ENCODE assay signal across 26 cellular contexts in the genomic region with DNA sequence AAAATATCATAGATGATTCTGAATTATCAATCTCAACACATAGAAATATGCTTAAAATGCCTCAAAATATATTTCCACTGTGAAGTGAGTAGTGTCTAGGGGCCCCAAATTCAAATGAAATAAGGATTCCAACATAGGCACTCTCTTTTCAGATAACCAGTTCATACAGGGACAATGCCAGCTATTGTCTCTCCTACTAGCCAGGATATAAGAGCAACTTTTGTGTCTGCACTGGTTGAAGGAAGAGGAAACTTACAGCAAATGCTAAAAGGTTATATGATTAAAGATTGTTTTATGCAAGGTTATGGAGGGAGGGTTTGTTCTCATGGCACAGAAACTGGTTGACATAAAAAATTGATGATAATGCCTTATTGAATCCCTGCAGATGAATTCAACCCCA.
"Had no signal": no experiment of that assay in that cellular context is flagged by ENCODE, and none has a peak within 500 bp of the region (broad histone marks: within the 10 kb centered on the region; RNA-seq: fewer than 3 reads in every experiment).

No MANE protein-coding gene starts in this region.

- H3K36me3 Mint-ChIP-seq: activated naive CD4-positive, alpha-beta T cell treated with anti-CD3 and anti-CD28 coated beads, Interleukin-2, amount 50 U/mL, for 24 hours; activated naive CD8-positive, alpha-beta T cell treated with anti-CD3 and anti-CD28 coated beads, Interleukin-2, amount 10 ng/mL, durations not matched to agents 7 days and 5 days; brain had no signal

- H3K9me3 Mint-ChIP-seq: activated B cell treated with CpG ODN at 0.5 μM for 24 hours; activated CD8-positive, alpha-beta T cell treated with anti-CD3 and anti-CD28 coated beads for 36 hours; activated naive CD4-positive, alpha-beta T cell treated with anti-CD3 and anti-CD28 coated beads for 36 hours; activated naive CD4-positive, alpha-beta T cell treated with anti-CD3 and anti-CD28 coated beads, Interleukin-2, amount 50 U/mL, for 24 hours; activated naive CD8-positive, alpha-beta T cell treated with anti-CD3 and anti-CD28 coated beads, Interleukin-2, amount 10 ng/mL, durations not matched to agents 7 days and 5 days; activated T-cell treated with anti-CD3 and anti-CD28 coated beads, Interleukin-2, amount 50 U/mL, for 4 hours; activated T-helper 1 cell treated with anti-CD3 and anti-CD28 coated beads, Interleukin-12 subunit alpha, Interleukin-12 subunit beta, Interleukin-2, Interleukin-4 antibody, amounts not matched to agents 30 ng/mL and 10 ng/mL and 1 ng/mL, durations not matched to agents 14 hours and 24 hours and 36 hours; activated T-helper 2 cell treated with anti-CD3 and anti-CD28 coated beads, Interferon-gamma antibody, Interleukin-2, Interleukin-4, amounts not matched to agents 10 μg/mL and 5 μg/mL and 100 μg/mL, durations not matched to agents 14 hours and 24 hours and 36 hours; brain; effector memory CD8-positive, alpha-beta T cell had no signal

- H3K4me3 Mint-ChIP-seq: activated B cell treated with CpG ODN at 0.5 μM for 24 hours; activated CD8-positive, alpha-beta T cell treated with anti-CD3 and anti-CD28 coated beads for 36 hours; activated naive CD4-positive, alpha-beta T cell treated with anti-CD3 and anti-CD28 coated beads for 36 hours; activated naive CD4-positive, alpha-beta T cell treated with anti-CD3 and anti-CD28 coated beads, Interleukin-2, amount 50 U/mL, for 24 hours; activated naive CD8-positive, alpha-beta T cell treated with anti-CD3 and anti-CD28 coated beads, Interleukin-2, amount 10 ng/mL, durations not matched to agents 7 days and 5 days; activated T-cell treated with anti-CD3 and anti-CD28 coated beads, Interleukin-2, amount 50 U/mL, for 4 hours; activated T-helper 1 cell treated with anti-CD3 and anti-CD28 coated beads, Interleukin-12 subunit alpha, Interleukin-12 subunit beta, Interleukin-2, Interleukin-4 antibody, amounts not matched to agents 30 ng/mL and 10 ng/mL and 1 ng/mL, durations not matched to agents 14 hours and 24 hours and 36 hours; brain; effector memory CD8-positive, alpha-beta T cell had no signal

- H3K27me3 Mint-ChIP-seq: activated B cell treated with CpG ODN at 0.5 μM for 24 hours; activated CD8-positive, alpha-beta T cell treated with anti-CD3 and anti-CD28 coated beads for 36 hours; activated naive CD8-positive, alpha-beta T cell treated with anti-CD3 and anti-CD28 coated beads, Interleukin-2, amount 10 ng/mL, durations not matched to agents 7 days and 5 days; effector memory CD8-positive, alpha-beta T cell had no signal

- H3K27ac Mint-ChIP-seq: activated B cell treated with CpG ODN at 0.5 μM for 24 hours; activated CD8-positive, alpha-beta T cell treated with anti-CD3 and anti-CD28 coated beads for 36 hours; activated naive CD4-positive, alpha-beta T cell treated with anti-CD3 and anti-CD28 coated beads for 36 hours; activated naive CD4-positive, alpha-beta T cell treated with anti-CD3 and anti-CD28 coated beads, Interleukin-2, amount 50 U/mL, for 24 hours; activated naive CD8-positive, alpha-beta T cell treated with anti-CD3 and anti-CD28 coated beads, Interleukin-2, amount 10 ng/mL, durations not matched to agents 7 days and 5 days; activated T-helper 1 cell treated with anti-CD3 and anti-CD28 coated beads, Interleukin-12 subunit alpha, Interleukin-12 subunit beta, Interleukin-2, Interleukin-4 antibody, amounts not matched to agents 30 ng/mL and 10 ng/mL and 1 ng/mL, durations not matched to agents 14 hours and 24 hours and 36 hours; activated T-helper 2 cell treated with anti-CD3 and anti-CD28 coated beads, Interferon-gamma antibody, Interleukin-2, Interleukin-4, amounts not matched to agents 10 μg/mL and 5 μg/mL and 100 μg/mL, durations not matched to agents 14 hours and 24 hours and 36 hours; brain; effector memory CD8-positive, alpha-beta T cell had no signal

- DNase-seq: activated B cell treated with CpG ODN at 0.5 μM for 24 hours; activated CD4-positive, alpha-beta T cell treated with anti-CD3 and anti-CD28 coated beads for 48 hours; activated CD4-positive, alpha-beta T cell treated with anti-CD3 and anti-CD28 coated beads, Interleukin-2, amount 50 U/mL, for 1 hour; activated CD4-positive, alpha-beta T cell treated with anti-CD3 and anti-CD28 coated beads, Interleukin-2, amount 50 U/mL, for 48 hours; activated CD8-positive, alpha-beta memory T cell treated with anti-CD3 and anti-CD28 coated beads for 24 hours; activated CD8-positive, alpha-beta T cell treated with anti-CD3 and anti-CD28 coated beads for 36 hours; activated effector memory CD4-positive, alpha-beta T cell treated with anti-CD3 and anti-CD28 coated beads, Interleukin-2, amount 50 U/mL, for 16 hours; activated naive CD4-positive, alpha-beta T cell treated with anti-CD3 and anti-CD28 coated beads for 36 hours; activated naive CD8-positive, alpha-beta T cell treated with anti-CD3 and anti-CD28 coated beads, Interleukin-2, amount 10 ng/mL, durations not matched to agents 7 days and 5 days; activated T-cell treated with anti-CD3 and anti-CD28 coated beads, Interleukin-2, amount 50 U/mL, for 4 hours; central memory CD4-positive, alpha-beta T cell; cerebellar nuclear complex; colonic mucosa; dorsolateral prefrontal cortex; effector memory CD8-positive, alpha-beta T cell; erythroblast; foreskin keratinocyte; head of caudate nucleus; T-helper 2 cell; WERI-Rb-1 had no signal

- H3K4me1 Mint-ChIP-seq: activated B cell treated with CpG ODN at 0.5 μM for 24 hours; activated naive CD4-positive, alpha-beta T cell treated with anti-CD3 and anti-CD28 coated beads, Interleukin-2, amount 50 U/mL, for 24 hours; activated naive CD8-positive, alpha-beta T cell treated with anti-CD3 and anti-CD28 coated beads, Interleukin-2, amount 10 ng/mL, durations not matched to agents 7 days and 5 days had no signal

- ATAC-seq: activated CD4-positive, CD25-positive, alpha-beta regulatory T cell treated with anti-CD3 and anti-CD28 coated beads, Interleukin-2, amount 50 U/mL, for 24 hours; activated CD8-positive, alpha-beta T cell treated with anti-CD3 and anti-CD28 coated beads for 36 hours; activated T-cell treated with anti-CD3 and anti-CD28 coated beads, Interleukin-2, amount 50 U/mL, for 4 hours; effector memory CD8-positive, alpha-beta T cell; foreskin keratinocyte; gastroesophageal sphincter had no signal
